Comparison of ENCODE assay signal across 1 cellular context in genomic region chr3:139301183-139301582, GRCh38.
TF ChIP-seq lines count a peak whose summit lies in the region.

No MANE protein-coding gene starts in this region.

TF ChIP-seq in K562, 482 proteins besides CTCF, POLR2A, EP300 and RAD21 (continued from another document):
- TF ChIP-seq JUND (IDR thresholded peaks at IDR 0.05; ENCODE audit: borderline replicate concordance, low read depth, low read length) (0 out of 2 replicates have a peak, but pooled peaks have one; percentile 31), JUND (tag; IDR thresholded peaks at IDR 0.05; ENCODE audit: borderline replicate concordance, low read depth, low read length) (no peak), ZNF592 (IDR thresholded peaks at IDR 0.05) (peak; percentile 62; the same call in 1 of the 2 replicates), NFE2 (IDR thresholded peaks at IDR 0.05; ENCODE audit: low read depth) (peak; percentile 56), DMBX1 (CRISPR knock-in tag; IDR thresholded peaks at IDR 0.05; ENCODE audit: borderline replicate concordance) (peak; percentile 64; the same call in 1 of the 2 replicates), SMAD4 (CRISPR knock-in tag; conservative IDR thresholded peaks at IDR 0.05) (0 out of 2 replicates have a peak, but pooled peaks have one; percentile 28), ZNF311 (CRISPR knock-in tag; IDR thresholded peaks at IDR 0.05) (peak; percentile 57; the same call in 1 of the 2 replicates), ZKSCAN1 (IDR thresholded peaks at IDR 0.05; ENCODE audit: low read depth, low read length) (no peak), BRD9 (IDR thresholded peaks at IDR 0.05; ENCODE audit: low read depth, partially characterized antibody) (no peak), MCM3 (IDR thresholded peaks at IDR 0.05) (no peak), ZNF583 (CRISPR knock-in tag; IDR thresholded peaks at IDR 0.05) (0 out of 2 replicates have a peak, but pooled peaks have one; percentile 24)
